In genomic region chr18:55404811-55405654, GRCh38 we compare ENCODE assay signal across 9 cellular contexts.
DNase-seq lines count a peak whose midpoint lies in the region; ATAC-seq and TF ChIP-seq lines count a peak whose summit lies in the region.
"Had no signal": no experiment of that assay in that cellular context is flagged by ENCODE, and none has a peak within 500 bp of the region (broad histone marks: within the 10 kb centered on the region; RNA-seq: fewer than 3 reads in every experiment).

No MANE protein-coding gene starts in this region.

- H3K4me3 Mint-ChIP-seq in stimulated activated naive B cell treated with anti-CD40 and anti-IgM and Interleukin-4, amounts not matched to agents 10 μg/mL and 1 μg/mL and 100 μg/mL, for 72 hours: no peak overlapping the region
- no peak overlapping the region for H3K4me3 Mint-ChIP-seq in naive thymus-derived CD4-positive, alpha-beta T cell
- H3K4me3 Mint-ChIP-seq: activated CD8-positive, alpha-beta T cell treated with anti-CD3 and anti-CD28 coated beads, Interleukin-2, amount 10 ng/mL, durations not matched to agents 7 days and 5 days had no signal

- DNase-seq in SJSA1 (ENCODE audit: low read depth in 1 of 2, low spot score in 2 of 2): no peak
- no peak for DNase-seq in heart left ventricle
- no peak for DNase-seq in stimulated activated naive B cell treated with anti-CD40 and anti-IgM and Interleukin-4, amounts not matched to agents 10 μg/mL and 1 μg/mL and 100 μg/mL, for 72 hours
- no peak for DNase-seq in iPS-NIHi11 (ENCODE audit: low spot score)
- no peak for DNase-seq in naive thymus-derived CD4-positive, alpha-beta T cell
- DNase-seq in RKO (ENCODE audit: low spot score): no peak
- DNase-seq: activated CD8-positive, alpha-beta T cell treated with anti-CD3 and anti-CD28 coated beads, Interleukin-2, amount 10 ng/mL, durations not matched to agents 7 days and 5 days had no signal

- CTCF ChIA-PET in naive thymus-derived CD4-positive, alpha-beta T cell (lab: Charles Lee): no interaction called here

- 87 to 89% (median 88%) methylated on average over 8 of the region's 8 CpGs for WGBS in heart left ventricle, 4 donors

- H3K4me1 Mint-ChIP-seq in stimulated activated naive B cell treated with anti-CD40 and anti-IgM and Interleukin-4, amounts not matched to agents 10 μg/mL and 1 μg/mL and 100 μg/mL, for 72 hours: peaks cover 11 to 27% of the 10 kb centered on the region in 2 donors
- no peaks in the 10 kb centered on the region for H3K4me1 Mint-ChIP-seq in naive thymus-derived CD4-positive, alpha-beta T cell

- H3K27me3 ChIP-seq in SJSA1 (replicated peaks): no peaks in the 10 kb centered on the region
- no peaks in the 10 kb centered on the region for H3K27me3 ChIP-seq in heart left ventricle
- no peaks in the 10 kb centered on the region for H3K27me3 ChIP-seq in naive thymus-derived CD4-positive, alpha-beta T cell (ENCODE audit: control insufficient read depth in 2 of 2, insufficient read depth in 2 of 2, low read length in 2 of 2)

- TF ChIP-seq POLR2A in heart left ventricle (IDR thresholded peaks at IDR 0.05): no peak

- POLR2A ChIA-PET in naive thymus-derived CD4-positive, alpha-beta T cell (lab: Charles Lee): no interaction called here

- H3K9me3 ChIP-seq in SJSA1 (replicated peaks): no peaks in the 10 kb centered on the region
- no peaks in the 10 kb centered on the region for H3K9me3 ChIP-seq in heart left ventricle
- no peaks in the 10 kb centered on the region for H3K9me3 ChIP-seq in naive thymus-derived CD4-positive, alpha-beta T cell (ENCODE audit: control insufficient read depth in 2 of 3, low read length in 3 of 3)

- H3K4me1 ChIP-seq in SJSA1 (replicated peaks) (peaks cover 47% of the 10 kb centered on the region), heart left ventricle (peaks cover 0 to 63% (median 23%) of the 10 kb centered on the region in 12 donors)
- no peaks in the 10 kb centered on the region for H3K4me1 ChIP-seq in naive thymus-derived CD4-positive, alpha-beta T cell (ENCODE audit: control insufficient read depth in 2 of 2, insufficient read depth in 2 of 2, low read length in 2 of 2)

- H3K27ac ChIP-seq in SJSA1: peak overlapping the region; percentile 41
- peak overlapping the region; percentile 50 to 86 (median 80) for H3K27ac ChIP-seq in heart left ventricle
- no peak overlapping the region for H3K27ac ChIP-seq in naive thymus-derived CD4-positive, alpha-beta T cell (ENCODE audit: low read depth, low read length)

- H3K4me3 ChIP-seq in SJSA1 (no peak overlapping the region), heart left ventricle (no peak overlapping the region)
- no peak overlapping the region for H3K4me3 ChIP-seq in naive thymus-derived CD4-positive, alpha-beta T cell (ENCODE audit: low read length)

- intact Hi-C loops in heart left ventricle (cut with DNase I): loop anchor here in 8 of 10 donors (5.0 to 10.0 kb wide), 13 partner anchors 48 to 580 kb away; partner anchors contain the start of gene TCF4 (in 1 of the 8)
- intact Hi-C loops in naive thymus-derived CD4-positive, alpha-beta T cell (cut with micrococcal nuclease): no loop called here

- peak overlapping the region; percentile 59 for H3K27ac Mint-ChIP-seq in stimulated activated naive B cell treated with anti-CD40 and anti-IgM and Interleukin-4, amounts not matched to agents 10 μg/mL and 1 μg/mL and 100 μg/mL, for 72 hours
- no peak overlapping the region for H3K27ac Mint-ChIP-seq in naive thymus-derived CD4-positive, alpha-beta T cell
- H3K27ac Mint-ChIP-seq: activated CD8-positive, alpha-beta T cell treated with anti-CD3 and anti-CD28 coated beads, Interleukin-2, amount 10 ng/mL, durations not matched to agents 7 days and 5 days had no signal

- H3K9me3 Mint-ChIP-seq in stimulated activated naive B cell treated with anti-CD40 and anti-IgM and Interleukin-4, amounts not matched to agents 10 μg/mL and 1 μg/mL and 100 μg/mL, for 72 hours: no peaks in the 10 kb centered on the region
- H3K9me3 Mint-ChIP-seq in naive thymus-derived CD4-positive, alpha-beta T cell: no peaks in the 10 kb centered on the region

- no peak for TF ChIP-seq CTCF in heart left ventricle (IDR thresholded peaks at IDR 0.05)

- H3K27me3 Mint-ChIP-seq in stimulated activated naive B cell treated with anti-CD40 and anti-IgM and Interleukin-4, amounts not matched to agents 10 μg/mL and 1 μg/mL and 100 μg/mL, for 72 hours: no peaks in the 10 kb centered on the region
- no peaks in the 10 kb centered on the region for H3K27me3 Mint-ChIP-seq in naive thymus-derived CD4-positive, alpha-beta T cell

- H3K36me3 ChIP-seq in SJSA1 (no peaks in the 10 kb centered on the region), heart left ventricle (no peaks in the 10 kb centered on the region)
- no peaks in the 10 kb centered on the region for H3K36me3 ChIP-seq in naive thymus-derived CD4-positive, alpha-beta T cell (ENCODE audit: control insufficient read depth in 2 of 3, insufficient read depth in 3 of 3, low read length in 3 of 3)

- H3K36me3 Mint-ChIP-seq in stimulated activated naive B cell treated with anti-CD40 and anti-IgM and Interleukin-4, amounts not matched to agents 10 μg/mL and 1 μg/mL and 100 μg/mL, for 72 hours: peaks cover 4% of the 10 kb centered on the region in 2 donors
- H3K36me3 Mint-ChIP-seq in naive thymus-derived CD4-positive, alpha-beta T cell: no peaks in the 10 kb centered on the region

- peak; percentile 73 for ATAC-seq in GM19395 (IDR thresholded peaks at IDR 0.05; ENCODE audit: unreplicated experiment)
- no peak for ATAC-seq in heart left ventricle
- no peak for ATAC-seq in stimulated activated naive B cell treated with anti-CD40 and anti-IgM and Interleukin-4, amounts not matched to agents 10 μg/mL and 1 μg/mL and 100 μg/mL, for 72 hours (replicated peaks)
- no peak for ATAC-seq in HG02981 (IDR thresholded peaks at IDR 0.05; ENCODE audit: unreplicated experiment)
- ATAC-seq in naive thymus-derived CD4-positive, alpha-beta T cell: no peak
- ATAC-seq: activated CD8-positive, alpha-beta T cell treated with anti-CD3 and anti-CD28 coated beads, Interleukin-2, amount 10 ng/mL, durations not matched to agents 7 days and 5 days had no signal

Comparison
In these comparisons a context has a peak if more than half of its experiments do, and no peak if none do; other contexts are left out.
1. intact Hi-C loops: an anchor here in heart left ventricle (5.0 to 10.0 kb wide); none called in naive thymus-derived CD4-positive, alpha-beta T cell.